Comparison of ENCODE assay signal across 14 cellular contexts in genomic region chr1:85611390-85611789, GRCh38. TPM values are rescaled to one million over a fixed set of nuclear protein-coding genes. Genes with fewer than 3 reads are reported as not detected.
A peak's percentile ranks its signal among the peaks of the same experiment; 100 is the strongest.
DNase-seq lines count a peak whose midpoint lies in the region; FAIRE-seq and TF ChIP-seq lines count a peak whose summit lies in the region.
"Had no signal": no experiment of that assay in that cellular context is flagged by ENCODE, and none has a peak within 500 bp of the region (broad histone marks: within the 10 kb centered on the region; RNA-seq: fewer than 3 reads in every experiment).

No MANE protein-coding gene starts in this region.

- DNase-seq in H9 (no peak), astrocyte (ENCODE audit: low read depth) (peak; percentile 94), hepatocyte (ENCODE audit: low spot score) (no peak), thyroid gland (no peak), NCI-H748 treated with DMSO at 0.1 percent for 48 hours (lab: John Stamatoyannopoulos, UW) (no peak), transverse colon (no peak), cerebellar nuclear complex (lab: John Stamatoyannopoulos, UW) (no peak)
- no peak for DNase-seq in activated naive CD8-positive, alpha-beta T cell treated with anti-CD3 and anti-CD28 coated beads for 36 hours
- DNase-seq: DMS79; glutamatergic neuron; NCI-H1092 treated with DMSO at 0.1 percent for 48 hours; stimulated activated CD4-positive, alpha-beta T cell treated with anti-CD3 and anti-CD28 coated beads, Interleukin-15, amount 100 ng/mL, for 24 hours; T-helper 2 cell had no signal

- intact Hi-C loops in thyroid gland (cut with DNase I) (no loop called here), transverse colon (cut with DNase I; ENCODE audit: low total_unique reads) (no loop called here)

- H3K27me3 ChIP-seq in H9 (ENCODE audit: insufficient read depth, low read length) (no peaks in the 10 kb centered on the region), astrocyte (ENCODE audit: insufficient read depth, low read length) (no peaks in the 10 kb centered on the region), hepatocyte (no peaks in the 10 kb centered on the region), thyroid gland (no peaks in the 10 kb centered on the region), transverse colon (no peaks in the 10 kb centered on the region)
- H3K27me3 ChIP-seq: body of pancreas had no signal

- H2BK20ac ChIP-seq in H9 (ENCODE audit: low read depth, low read length, poor library complexity, severe bottlenecking), result no peak overlapping the region

- no peak overlapping the region for H3K9ac ChIP-seq in H9 (ENCODE audit: extremely low read depth, insufficient read length, low read length)
- H3K9ac ChIP-seq in astrocyte (ENCODE audit: low read length), result peak overlapping the region; percentile 80

- no peak overlapping the region for H2BK120ac ChIP-seq in H9 (ENCODE audit: low read depth, low read length, poor library complexity, severe bottlenecking)

- no peak overlapping the region for H4K5ac ChIP-seq in H9 (ENCODE audit: insufficient read length, low read depth, low read length)

- H2AFZ ChIP-seq in H9 (ENCODE audit: low read length) (no peak overlapping the region), astrocyte (ENCODE audit: low read depth, low read length) (no peak overlapping the region), hepatocyte (peak overlapping the region; percentile 32)

- peak overlapping the region in 1 of 3 experiments; percentile 48; a peak in 2 of 7 replicates for H3K27ac Mint-ChIP-seq in H9
- H3K27ac Mint-ChIP-seq in astrocyte (ENCODE audit: unreplicated experiment), result peak overlapping the region; percentile 99
- H3K27ac Mint-ChIP-seq in activated naive CD8-positive, alpha-beta T cell treated with anti-CD3 and anti-CD28 coated beads for 36 hours, result no peak overlapping the region

- H3K4ac ChIP-seq in H9 (ENCODE audit: low read depth, low read length), result no peak overlapping the region

- H2AK5ac ChIP-seq in H9 (ENCODE audit: insufficient read length, low read length), result no peak overlapping the region

- H3K4me3 Mint-ChIP-seq in H9, result no peak overlapping the region
- H3K4me3 Mint-ChIP-seq in astrocyte (ENCODE audit: unreplicated experiment), result peak overlapping the region; percentile 71
- H3K4me3 Mint-ChIP-seq in activated naive CD8-positive, alpha-beta T cell treated with anti-CD3 and anti-CD28 coated beads for 36 hours, result no peak overlapping the region

- no peak overlapping the region for H3T11ph ChIP-seq in H9 (ENCODE audit: low read length)

- no peak overlapping the region for H3K4me3 ChIP-seq in astrocyte (ENCODE audit: insufficient read depth, low read depth, low read length)
- no peak overlapping the region for H3K4me3 ChIP-seq in hepatocyte
- no peak overlapping the region for H3K4me3 ChIP-seq in thyroid gland (replicated peaks in 1 of 3)
- no peak overlapping the region for H3K4me3 ChIP-seq in transverse colon
- H3K4me3 ChIP-seq: body of pancreas had no signal

- peaks cover 0 to 1% (median 0%) of the 10 kb centered on the region in 3 experiments; a peak in 1 of 7 replicates for H3K36me3 Mint-ChIP-seq in H9 (ENCODE audit: insufficient read depth in 1 of 3, low read depth in 3 of 3)
- H3K36me3 Mint-ChIP-seq in astrocyte (ENCODE audit: low read depth, unreplicated experiment), result no peaks in the 10 kb centered on the region
- peaks cover 1% of the 10 kb centered on the region for H3K36me3 Mint-ChIP-seq in activated naive CD8-positive, alpha-beta T cell treated with anti-CD3 and anti-CD28 coated beads for 36 hours

- TF ChIP-seq POLR2A in thyroid gland (IDR thresholded peaks at IDR 0.05), result no peak
- no peak for TF ChIP-seq POLR2A in transverse colon (IDR thresholded peaks at IDR 0.05)

- no CpG with 5 or more reads among the region's 2 CpGs for WGBS in H9 (ENCODE audit: extremely low coverage, insufficient read length, low lambda C conversion rate)
- WGBS in hepatocyte (ENCODE audit: low lambda C conversion rate, missing lambda C conversion rate), result 55% methylated on average over 2 of the region's 2 CpGs
- 79 to 83% methylated on average over 2 of the region's 2 CpGs for whole genome bisulfite sequencing in thyroid gland, 2 donors
- whole genome bisulfite sequencing in transverse colon (ENCODE audit: low coverage in 1 of 2), 2 donors, result 78 to 82% methylated on average over 2 of the region's 2 CpGs

- no peak overlapping the region for H2BK5ac ChIP-seq in H9 (ENCODE audit: insufficient read length, low read length)

- no peak for TF ChIP-seq EP300 in transverse colon (IDR thresholded peaks at IDR 0.05; ENCODE audit: low read depth)

- H3K4me1 ChIP-seq in H9 (ENCODE audit: insufficient read depth, low read length), result peaks cover 14% of the 10 kb centered on the region
- H3K4me1 ChIP-seq in astrocyte (ENCODE audit: insufficient read depth, low read length), result peaks cover 55% of the 10 kb centered on the region
- H3K4me1 ChIP-seq in hepatocyte (ENCODE audit: insufficient read depth), result peaks cover 34% of the 10 kb centered on the region
- H3K4me1 ChIP-seq in thyroid gland, result peaks cover 26 to 37% of the 10 kb centered on the region in 2 donors
- peaks cover 0 to 6% (median 3%) of the 10 kb centered on the region in 4 donors for H3K4me1 ChIP-seq in transverse colon

- no peak overlapping the region for H2BK12ac ChIP-seq in H9 (ENCODE audit: insufficient read length, low read depth, low read length)

- peak overlapping the region; percentile 70 for H4K91ac ChIP-seq in H9 (ENCODE audit: insufficient read length, low read depth, low read length)

- no peak overlapping the region for H3K23ac ChIP-seq in H9 (ENCODE audit: insufficient read length, low read depth, low read length)

- H3K23me2 ChIP-seq in H9 (ENCODE audit: insufficient read length, low read depth, low read length, poor library complexity, severe bottlenecking), result no peaks in the 10 kb centered on the region

- no peak for FAIRE-seq in astrocyte (lab: Jason Lieb, UNC)

- TF ChIP-seq CTCF in H9 (conservative IDR thresholded peaks at IDR 0.05) (no peak), astrocyte (IDR thresholded peaks at IDR 0.05; ENCODE audit: insufficient read depth, low read depth, low read length) (no peak), hepatocyte (IDR thresholded peaks at IDR 0.05; ENCODE audit: poor library complexity) (no peak), thyroid gland (IDR thresholded peaks at IDR 0.05) (no peak), transverse colon (IDR thresholded peaks at IDR 0.05) (no peak)

- no peak overlapping the region for H3K56ac ChIP-seq in H9 (ENCODE audit: insufficient read length, low read depth, low read length)

- no peaks in the 10 kb centered on the region for H3K79me2 ChIP-seq in H9 (ENCODE audit: insufficient read depth, low read length)
- no peaks in the 10 kb centered on the region for H3K79me2 ChIP-seq in astrocyte (ENCODE audit: insufficient read depth, low read length)
- no peaks in the 10 kb centered on the region for H3K79me2 ChIP-seq in hepatocyte

- H3K9me3 ChIP-seq in H9 (ENCODE audit: control insufficient read depth, low read depth, low read length), result no peaks in the 10 kb centered on the region
- no peaks in the 10 kb centered on the region for H3K9me3 ChIP-seq in astrocyte (ENCODE audit: insufficient read depth, low read depth, low read length)
- no peaks in the 10 kb centered on the region for H3K9me3 ChIP-seq in hepatocyte (ENCODE audit: low read depth)
- H3K9me3 ChIP-seq in thyroid gland, result no peaks in the 10 kb centered on the region
- no peaks in the 10 kb centered on the region for H3K9me3 ChIP-seq in transverse colon
- H3K9me3 ChIP-seq: body of pancreas had no signal

- H3K4me2 ChIP-seq in H9 (ENCODE audit: insufficient read depth, insufficient read length, low read length) (no peak overlapping the region), astrocyte (ENCODE audit: low read length) (peak overlapping the region; percentile 65), hepatocyte (peak overlapping the region; percentile 20)

- in situ Hi-C loops in transverse colon (cut with MboI; ENCODE audit: low pct_ligation_motif_present in 1 of 4, low pct_unique_long_range_greater_than_20kb in 1 of 4, low sequenced_read_pairs in 3 of 4), result no loop called here

- no peak overlapping the region for H4K8ac ChIP-seq in H9 (replicated peaks; ENCODE audit: insufficient read length, low read depth, low read length)

- H4K20me1 ChIP-seq in H9 (ENCODE audit: control insufficient read depth, insufficient read depth, insufficient read length) (no peaks in the 10 kb centered on the region), astrocyte (ENCODE audit: insufficient read depth, low read length) (no peaks in the 10 kb centered on the region), hepatocyte (ENCODE audit: insufficient read depth, poor library complexity, severe bottlenecking) (no peaks in the 10 kb centered on the region)

- H2BK15ac ChIP-seq in H9 (ENCODE audit: low read depth, low read length), result no peak overlapping the region

- no peak overlapping the region for H3K18ac ChIP-seq in H9 (ENCODE audit: insufficient read length, low read depth, low read length)

- no peak overlapping the region for H3K14ac ChIP-seq in H9 (ENCODE audit: insufficient read depth, low read length)

- peaks cover 28 to 44% of the 10 kb centered on the region in 2 experiments for H3K4me1 Mint-ChIP-seq in H9
- H3K4me1 Mint-ChIP-seq in astrocyte (ENCODE audit: low read depth, unreplicated experiment), result peaks cover 65% of the 10 kb centered on the region
- H3K4me1 Mint-ChIP-seq in activated naive CD8-positive, alpha-beta T cell treated with anti-CD3 and anti-CD28 coated beads for 36 hours, result no peaks in the 10 kb centered on the region

- no peaks in the 10 kb centered on the region for H3K79me1 ChIP-seq in H9 (ENCODE audit: insufficient read depth, low read depth, low read length, poor library complexity, severe bottlenecking)

- no peaks in the 10 kb centered on the region for H3K9me3 Mint-ChIP-seq in H9
- no peaks in the 10 kb centered on the region for H3K9me3 Mint-ChIP-seq in astrocyte (ENCODE audit: unreplicated experiment)
- no peaks in the 10 kb centered on the region for H3K9me3 Mint-ChIP-seq in activated naive CD8-positive, alpha-beta T cell treated with anti-CD3 and anti-CD28 coated beads for 36 hours

- H3K36me3 ChIP-seq in astrocyte (ENCODE audit: insufficient read depth, low read length) (no peaks in the 10 kb centered on the region), hepatocyte (replicated peaks; ENCODE audit: insufficient read depth, low read depth) (no peaks in the 10 kb centered on the region), thyroid gland (no peaks in the 10 kb centered on the region), transverse colon (no peaks in the 10 kb centered on the region)

- H3K27ac ChIP-seq in H9 (ENCODE audit: insufficient read length, low read depth, low read length) (no peak overlapping the region), astrocyte (ENCODE audit: low read depth, low read length) (peak overlapping the region; percentile 98), hepatocyte (peak overlapping the region; percentile 95), thyroid gland (peak overlapping the region; percentile 87 to 92 (median 89)), transverse colon (peak overlapping the region in 2 of 4 donors; percentile 7 to 26)

- H3K9me2 ChIP-seq in hepatocyte (replicated peaks; ENCODE audit: insufficient read depth), result no peaks in the 10 kb centered on the region

- H3K27me3 Mint-ChIP-seq in H9 (ENCODE audit: low read depth) (no peaks in the 10 kb centered on the region), astrocyte (ENCODE audit: low read depth, unreplicated experiment) (no peaks in the 10 kb centered on the region)
- H3K27me3 Mint-ChIP-seq in activated naive CD8-positive, alpha-beta T cell treated with anti-CD3 and anti-CD28 coated beads for 36 hours, result no peaks in the 10 kb centered on the region

RNA-seq across cellular contexts. Expression of gene CCN1, which starts 30.8 kb away (rescaled TPM):
- 57.1 and 59.1 TPM in 2 replicates for total RNA-seq in H9 (2021)
- total RNA-seq in astrocyte, result 624 and 672 TPM in 2 replicates
- 58.6 and 84.1 TPM in 2 replicates for total RNA-seq in hepatocyte
- polyA plus RNA-seq in hepatocyte, result 364 and 380 TPM in 2 replicates
- total RNA-seq in thyroid gland, result 10 to 100 TPM; 20.6 to 63.4 (median 47.6) TPM
- total RNA-seq in activated naive CD8-positive, alpha-beta T cell treated with anti-CD3 and anti-CD28 coated beads for 36 hours, result under 1 TPM in 1 of 2 experiments, not detected in 1; 0.12 TPM
- 10 to 100 TPM; 18.6 to 79.6 (median 53.1) TPM for total RNA-seq in transverse colon

Comparison
In these comparisons a context has a peak if more than half of its experiments do, and no peak if none do; other contexts are left out.
1. RNA of gene CCN1, which starts 30.8 kb away (total RNA-seq): 624 to 672 TPM in astrocyte, 58.6 to 84.1 TPM in hepatocyte, 18.6 to 79.6 TPM in transverse colon, 20.6 to 63.4 TPM in thyroid gland and 57.1 to 59.1 TPM in H9; 0.12 TPM in activated naive CD8-positive, alpha-beta T cell treated with anti-CD3 and anti-CD28 coated beads for 36 hours; every median in the first group is over 10 times any median in the second.